1 cellular context compared by ENCODE assay signal in genomic region chr7:43758861-43759683, GRCh38.
A peak's percentile ranks its signal among the peaks of the same experiment; 100 is the strongest.
TF ChIP-seq lines count a peak whose summit lies in the region.

No MANE protein-coding gene starts in this region.

TF ChIP-seq in GM12878, 131 proteins besides CTCF, POLR2A, EP300 and RAD21 (continued from another document and continues in another):
- TF ChIP-seq CUX1 (IDR thresholded peaks at IDR 0.05; ENCODE audit: insufficient replicate concordance, low read depth, low read length) (no peak), KDM1A (IDR thresholded peaks at IDR 0.05; ENCODE audit: borderline replicate concordance) (no peak), BRCA1 (IDR thresholded peaks at IDR 0.05; ENCODE audit: low read depth, low read length) (no peak), MYC (IDR thresholded peaks at IDR 0.05; ENCODE audit: insufficient read depth, insufficient read length, insufficient replicate concordance, low read length, severe bottlenecking) (peak; percentile 17), CEBPZ (IDR thresholded peaks at IDR 0.05; ENCODE audit: low read depth, low read length) (no peak), IKZF2 (IDR thresholded peaks at IDR 0.05) (no peak), EED (IDR thresholded peaks at IDR 0.05; ENCODE audit: low read depth) (no peak), SMARCA5 (IDR thresholded peaks at IDR 0.05) (no peak), MYB (IDR thresholded peaks at IDR 0.05; ENCODE audit: borderline replicate concordance, low read depth, low read length) (no peak), GATAD2B (conservative IDR thresholded peaks at IDR 0.05; ENCODE audit: low read depth) (peak; percentile 54; the same call in 1 of the 2 replicates), NFYA (IDR thresholded peaks at IDR 0.05; ENCODE audit: borderline replicate concordance, low read depth, low read length) (no peak), BMI1 (IDR thresholded peaks at IDR 0.05; ENCODE audit: borderline replicate concordance) (no peak), GABPA (IDR thresholded peaks at IDR 0.05; ENCODE audit: low read depth) (no peak), ZBED1 (IDR thresholded peaks at IDR 0.05; ENCODE audit: borderline replicate concordance) (no peak), CBX3 (IDR thresholded peaks at IDR 0.05; ENCODE audit: borderline replicate concordance, low read depth) (no peak), TARDBP (IDR thresholded peaks at IDR 0.05; ENCODE audit: borderline replicate concordance) (no peak), SIX5 (IDR thresholded peaks at IDR 0.05; ENCODE audit: low read depth, low read length, severe bottlenecking) (no peak), SREBF2 (IDR thresholded peaks at IDR 0.05; ENCODE audit: low read length) (no peak), YBX1 (IDR thresholded peaks at IDR 0.05) (no peak), CHD4 (IDR thresholded peaks at IDR 0.05) (no peak), HSF1 (IDR thresholded peaks at IDR 0.05; ENCODE audit: low read depth, low read length) (no peak), TCF12 (IDR thresholded peaks at IDR 0.05; ENCODE audit: low read depth, low read length) (no peak), WRNIP1 (IDR thresholded peaks at IDR 0.05; ENCODE audit: borderline replicate concordance, low read depth, low read length) (no peak), EZH2 (IDR thresholded peaks at IDR 0.05; ENCODE audit: borderline replicate concordance, control insufficient read depth, low read depth, low read length) (no peak), MEF2B (IDR thresholded peaks at IDR 0.05; ENCODE audit: partially characterized antibody, poor library complexity, severe bottlenecking) (no peak), CBX5 (IDR thresholded peaks at IDR 0.05; ENCODE audit: low read depth) (no peak), ASH2L (IDR thresholded peaks at IDR 0.05; ENCODE audit: borderline replicate concordance, low read depth) (peak; percentile 98), ZNF592 (IDR thresholded peaks at IDR 0.05) (no peak), NRF1 (conservative IDR thresholded peaks at IDR 0.05; ENCODE audit: low read depth, low read length) (no peak), FOS (IDR thresholded peaks at IDR 0.05; ENCODE audit: borderline replicate concordance, extremely low read depth, insufficient read length) (no peak), ZNF622 (IDR thresholded peaks at IDR 0.05) (no peak), ZNF24 (IDR thresholded peaks at IDR 0.05) (no peak), IRF5 (IDR thresholded peaks at IDR 0.05; ENCODE audit: borderline replicate concordance) (no peak), ZSCAN29 (IDR thresholded peaks at IDR 0.05) (no peak), RCOR1 (conservative IDR thresholded peaks at IDR 0.05; ENCODE audit: low read depth, low read length) (no peak), PKNOX1 (IDR thresholded peaks at IDR 0.05) (no peak), CHD2 (IDR thresholded peaks at IDR 0.05; ENCODE audit: borderline replicate concordance, low read depth, low read length) (no peak), MTA3 (IDR thresholded peaks at IDR 0.05; ENCODE audit: borderline replicate concordance, low read length) (no peak), ESRRA (IDR thresholded peaks at IDR 0.05; ENCODE audit: low read length) (no peak)
- TF ChIP-seq, protein P1, sequence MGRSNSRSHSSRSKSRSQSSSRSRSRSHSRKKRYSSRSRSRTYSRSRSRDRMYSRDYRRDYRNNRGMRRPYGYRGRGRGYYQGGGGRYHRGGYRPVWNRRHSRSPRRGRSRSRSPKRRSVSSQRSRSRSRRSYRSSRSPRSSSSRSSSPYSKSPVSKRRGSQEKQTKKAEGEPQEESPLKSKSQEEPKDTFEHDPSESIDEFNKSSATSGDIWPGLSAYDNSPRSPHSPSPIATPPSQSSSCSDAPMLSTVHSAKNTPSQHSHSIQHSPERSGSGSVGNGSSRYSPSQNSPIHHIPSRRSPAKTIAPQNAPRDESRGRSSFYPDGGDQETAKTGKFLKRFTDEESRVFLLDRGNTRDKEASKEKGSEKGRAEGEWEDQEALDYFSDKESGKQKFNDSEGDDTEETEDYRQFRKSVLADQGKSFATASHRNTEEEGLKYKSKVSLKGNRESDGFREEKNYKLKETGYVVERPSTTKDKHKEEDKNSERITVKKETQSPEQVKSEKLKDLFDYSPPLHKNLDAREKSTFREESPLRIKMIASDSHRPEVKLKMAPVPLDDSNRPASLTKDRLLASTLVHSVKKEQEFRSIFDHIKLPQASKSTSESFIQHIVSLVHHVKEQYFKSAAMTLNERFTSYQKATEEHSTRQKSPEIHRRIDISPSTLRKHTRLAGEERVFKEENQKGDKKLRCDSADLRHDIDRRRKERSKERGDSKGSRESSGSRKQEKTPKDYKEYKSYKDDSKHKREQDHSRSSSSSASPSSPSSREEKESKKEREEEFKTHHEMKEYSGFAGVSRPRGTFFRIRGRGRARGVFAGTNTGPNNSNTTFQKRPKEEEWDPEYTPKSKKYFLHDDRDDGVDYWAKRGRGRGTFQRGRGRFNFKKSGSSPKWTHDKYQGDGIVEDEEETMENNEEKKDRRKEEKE (IDR thresholded peaks at IDR 0.05) = no peak
- TF ChIP-seq, protein P2, sequence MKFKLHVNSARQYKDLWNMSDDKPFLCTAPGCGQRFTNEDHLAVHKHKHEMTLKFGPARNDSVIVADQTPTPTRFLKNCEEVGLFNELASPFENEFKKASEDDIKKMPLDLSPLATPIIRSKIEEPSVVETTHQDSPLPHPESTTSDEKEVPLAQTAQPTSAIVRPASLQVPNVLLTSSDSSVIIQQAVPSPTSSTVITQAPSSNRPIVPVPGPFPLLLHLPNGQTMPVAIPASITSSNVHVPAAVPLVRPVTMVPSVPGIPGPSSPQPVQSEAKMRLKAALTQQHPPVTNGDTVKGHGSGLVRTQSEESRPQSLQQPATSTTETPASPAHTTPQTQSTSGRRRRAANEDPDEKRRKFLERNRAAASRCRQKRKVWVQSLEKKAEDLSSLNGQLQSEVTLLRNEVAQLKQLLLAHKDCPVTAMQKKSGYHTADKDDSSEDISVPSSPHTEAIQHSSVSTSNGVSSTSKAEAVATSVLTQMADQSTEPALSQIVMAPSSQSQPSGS (IDR thresholded peaks at IDR 0.05; ENCODE audit: low read length) = no peak
